In the genomic region with DNA sequence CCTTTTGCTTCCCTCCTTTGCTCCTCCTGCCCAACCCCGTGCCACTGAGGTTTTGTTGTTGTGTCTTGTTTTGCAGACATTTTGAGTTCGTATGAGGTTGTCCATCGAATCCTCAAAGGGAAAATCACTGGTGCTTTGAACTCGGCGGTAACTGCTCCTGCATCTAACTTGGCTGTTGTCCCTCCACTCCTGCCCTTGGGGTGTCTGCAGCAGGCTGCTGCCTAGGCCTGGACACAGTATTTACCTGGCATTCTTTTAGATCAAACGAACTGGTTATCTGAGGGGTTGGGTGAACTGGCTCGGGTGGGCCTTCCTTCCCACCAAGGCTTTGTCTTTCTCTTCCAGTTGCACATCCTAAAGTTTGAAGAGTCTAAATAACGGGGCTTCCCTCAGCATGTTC, we compare ENCODE assay signal across 15 cellular contexts. TPM values are rescaled to one million over a fixed set of nuclear protein-coding genes. Genes with fewer than 3 reads are reported as not detected.
"Had no signal": no experiment of that assay in that cellular context is flagged by ENCODE, and none has a peak within 500 bp of the region (broad histone marks: within the 10 kb centered on the region; RNA-seq: fewer than 3 reads in every experiment).

No MANE protein-coding gene starts in this region.

- H3K27ac ChIP-seq: coronary artery, epithelial cell of prostate, ovary, tibial artery, vagina had no signal

- H3K27me3 Mint-ChIP-seq: activated T-helper 17 cell treated with anti-CD3 and anti-CD28 coated beads, Interleukin-2, amount 50 U/mL, for 72 hours had no signal

- H3K9me3 ChIP-seq: adrenal gland, ovary, tibial artery, vagina had no signal

- H3K4me1 ChIP-seq: tibial artery had no signal

- H3K4me3 ChIP-seq: adrenal gland, coronary artery, ovary, tibial artery, vagina had no signal

- H3K9me3 Mint-ChIP-seq: activated naive CD4-positive, alpha-beta T cell treated with anti-CD3 and anti-CD28 coated beads, Interleukin-2, amount 10 ng/mL, durations not matched to agents 7 days and 5 days; activated T-helper 17 cell treated with anti-CD3 and anti-CD28 coated beads, Interleukin-2, amount 50 U/mL, for 72 hours; memory B cell; T-cell had no signal

- DNase-seq: activated CD4-positive, alpha-beta T cell treated with anti-CD3 and anti-CD28 coated beads for 48 hours; activated CD8-positive, alpha-beta memory T cell treated with anti-CD3 and anti-CD28 coated beads for 24 hours; activated naive CD4-positive, alpha-beta T cell treated with anti-CD3 and anti-CD28 coated beads, Interleukin-2, amount 10 ng/mL, durations not matched to agents 7 days and 5 days; central memory CD4-positive, alpha-beta T cell; effector memory CD4-positive, alpha-beta T cell; ovary; stimulated activated CD4-positive, alpha-beta T cell treated with anti-CD3 and anti-CD28 coated beads, Interleukin-4, amount 100 ng/mL, for 4 hours; T-cell; tibial artery had no signal

- H3K27ac Mint-ChIP-seq: activated naive CD4-positive, alpha-beta T cell treated with anti-CD3 and anti-CD28 coated beads, Interleukin-2, amount 10 ng/mL, durations not matched to agents 7 days and 5 days; memory B cell had no signal

- H3K4me3 Mint-ChIP-seq: activated naive CD4-positive, alpha-beta T cell treated with anti-CD3 and anti-CD28 coated beads, Interleukin-2, amount 10 ng/mL, durations not matched to agents 7 days and 5 days; activated T-helper 17 cell treated with anti-CD3 and anti-CD28 coated beads, Interleukin-2, amount 50 U/mL, for 72 hours; memory B cell; T-cell had no signal

- H3K27me3 ChIP-seq: adrenal gland, ovary, vagina had no signal

RNA-seq across cellular contexts. Expression of a gene that starts 45.3 kb away (rescaled TPM):
- total RNA-seq: activated T-helper 17 cell treated with anti-CD3 and anti-CD28 coated beads, Interleukin-2, amount 50 U/mL, for 72 hours; T-cell had no signal
